1 cellular context compared by ENCODE assay signal in genomic region chr3:37770938-37771918, GRCh38.
A peak's percentile ranks its signal among the peaks of the same experiment; 100 is the strongest.
TF ChIP-seq lines count a peak whose summit lies in the region.

No MANE protein-coding gene starts in this region.

TF ChIP-seq in HepG2, 621 proteins besides CTCF, POLR2A, EP300 and RAD21 (continued from another document and continues in another):
- no peak for TF ChIP-seq ZNF33A (CRISPR knock-in tag; IDR thresholded peaks at IDR 0.05; ENCODE audit: borderline replicate concordance)
- TF ChIP-seq ARNT (IDR thresholded peaks at IDR 0.05) = no peak
- TF ChIP-seq MLXIP (CRISPR knock-in tag; IDR thresholded peaks at IDR 0.05; ENCODE audit: borderline replicate concordance) = no peak
- no peak for TF ChIP-seq ZBTB40 (IDR thresholded peaks at IDR 0.05)
- TF ChIP-seq ZBTB40 (CRISPR knock-in tag; IDR thresholded peaks at IDR 0.05) = no peak
- no peak for TF ChIP-seq TOPORS (CRISPR knock-in tag; IDR thresholded peaks at IDR 0.05)
- TF ChIP-seq RXRB (CRISPR knock-in tag; IDR thresholded peaks at IDR 0.05; ENCODE audit: borderline replicate concordance) = peak; percentile 50; the same call in 1 of the 2 replicates
- TF ChIP-seq ZSCAN5A (CRISPR knock-in tag; IDR thresholded peaks at IDR 0.05; ENCODE audit: borderline replicate concordance) = no peak
- TF ChIP-seq ZNF570 (CRISPR knock-in tag; IDR thresholded peaks at IDR 0.05; ENCODE audit: borderline replicate concordance) = no peak
- no peak for TF ChIP-seq FOXM1 (CRISPR knock-in tag; IDR thresholded peaks at IDR 0.05)
- no peak for TF ChIP-seq MIER2 (CRISPR knock-in tag; IDR thresholded peaks at IDR 0.05)
- TF ChIP-seq ZUFSP (CRISPR knock-in tag; IDR thresholded peaks at IDR 0.05; ENCODE audit: borderline replicate concordance) = no peak
- TF ChIP-seq ERF (CRISPR knock-in tag; IDR thresholded peaks at IDR 0.05) = no peak
- no peak for TF ChIP-seq SOX6 (IDR thresholded peaks at IDR 0.05)
- TF ChIP-seq SOX6 (CRISPR knock-in tag; IDR thresholded peaks at IDR 0.05) = 0 out of 2 replicates have a peak, but pooled peaks have one; percentile 27
- TF ChIP-seq CREM (IDR thresholded peaks at IDR 0.05) = no peak
- TF ChIP-seq CREM (CRISPR knock-in tag; IDR thresholded peaks at IDR 0.05) = no peak
- TF ChIP-seq TFDP1 (CRISPR knock-in tag; IDR thresholded peaks at IDR 0.05; ENCODE audit: borderline replicate concordance) = no peak
- peak; percentile 14; the same call in 1 of the 2 replicates for TF ChIP-seq TFAP4 (IDR thresholded peaks at IDR 0.05; ENCODE audit: borderline replicate concordance, low read depth)
- TF ChIP-seq SALL1 (CRISPR knock-in tag; IDR thresholded peaks at IDR 0.05) = 0 out of 2 replicates have a peak, but pooled peaks have one; percentile 9
- TF ChIP-seq ZNF776 (CRISPR knock-in tag; IDR thresholded peaks at IDR 0.05) = no peak
- TF ChIP-seq THRA (CRISPR knock-in tag; IDR thresholded peaks at IDR 0.05; ENCODE audit: borderline replicate concordance) = 0 out of 2 replicates have a peak, but pooled peaks have one; percentile 35
- no peak for TF ChIP-seq PAX8 (CRISPR knock-in tag; IDR thresholded peaks at IDR 0.05; ENCODE audit: borderline replicate concordance)
- no peak for TF ChIP-seq POLR2G (IDR thresholded peaks at IDR 0.05; ENCODE audit: low read depth, low read length)
- no peak for TF ChIP-seq HNRNPL (IDR thresholded peaks at IDR 0.05; ENCODE audit: low read depth, low read length)
- no peak for TF ChIP-seq ZFYVE20 (CRISPR knock-in tag; IDR thresholded peaks at IDR 0.05; ENCODE audit: borderline replicate concordance, low read depth)
- TF ChIP-seq NR2F6 (IDR thresholded peaks at IDR 0.05) = no peak
- TF ChIP-seq NR2F6 (CRISPR knock-in tag; IDR thresholded peaks at IDR 0.05) = no peak
- no peak for TF ChIP-seq MYNN (CRISPR knock-in tag; IDR thresholded peaks at IDR 0.05; ENCODE audit: low read depth)
- TF ChIP-seq PAXIP1 (CRISPR knock-in tag; conservative IDR thresholded peaks at IDR 0.05) = no peak
